Comparison of ENCODE assay signal across 1 cellular context in the genomic region with DNA sequence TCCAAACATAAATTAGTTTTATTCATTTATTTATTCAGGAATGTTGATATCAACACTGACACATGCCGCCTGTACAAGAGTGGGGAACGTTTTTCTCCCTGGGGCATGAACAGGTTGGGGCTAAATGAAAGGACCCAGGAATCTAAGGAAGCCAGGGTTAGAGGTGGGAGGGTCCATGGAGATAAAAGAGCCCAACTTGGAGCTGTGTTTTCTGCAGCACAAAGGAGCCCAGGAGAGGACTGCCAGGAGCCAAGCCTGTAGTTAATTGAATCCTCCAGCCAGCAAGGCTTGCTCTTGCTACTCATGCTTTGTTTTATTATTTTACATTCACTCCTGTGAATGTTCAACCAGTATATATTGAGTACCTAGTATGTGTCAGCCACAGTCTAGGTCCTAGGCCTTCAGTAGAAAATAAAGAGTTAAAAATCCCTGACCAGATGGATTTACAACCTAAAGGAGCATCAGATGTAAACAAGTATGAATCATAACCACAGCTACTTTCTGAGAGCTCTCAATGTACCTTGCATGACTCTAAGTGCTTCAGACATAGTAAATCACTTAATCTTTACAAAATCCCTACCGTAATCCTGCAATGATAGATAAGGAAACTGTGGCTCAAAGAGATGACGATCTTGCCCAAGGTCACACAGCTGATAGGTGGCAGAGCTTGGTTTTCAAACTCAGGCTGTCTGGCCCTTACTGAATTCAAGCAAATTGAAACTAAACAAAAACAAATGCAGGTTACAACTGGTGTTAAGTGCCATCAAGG.
TF ChIP-seq lines count a peak whose summit lies in the region.

No MANE protein-coding gene starts in this region.

TF ChIP-seq in SK-N-SH treated with all-trans-retinoic acid at 6 μM for 48 hours, 23 proteins besides CTCF, POLR2A, EP300 and RAD21 (continued from another document):
- TF ChIP-seq, protein P1, sequence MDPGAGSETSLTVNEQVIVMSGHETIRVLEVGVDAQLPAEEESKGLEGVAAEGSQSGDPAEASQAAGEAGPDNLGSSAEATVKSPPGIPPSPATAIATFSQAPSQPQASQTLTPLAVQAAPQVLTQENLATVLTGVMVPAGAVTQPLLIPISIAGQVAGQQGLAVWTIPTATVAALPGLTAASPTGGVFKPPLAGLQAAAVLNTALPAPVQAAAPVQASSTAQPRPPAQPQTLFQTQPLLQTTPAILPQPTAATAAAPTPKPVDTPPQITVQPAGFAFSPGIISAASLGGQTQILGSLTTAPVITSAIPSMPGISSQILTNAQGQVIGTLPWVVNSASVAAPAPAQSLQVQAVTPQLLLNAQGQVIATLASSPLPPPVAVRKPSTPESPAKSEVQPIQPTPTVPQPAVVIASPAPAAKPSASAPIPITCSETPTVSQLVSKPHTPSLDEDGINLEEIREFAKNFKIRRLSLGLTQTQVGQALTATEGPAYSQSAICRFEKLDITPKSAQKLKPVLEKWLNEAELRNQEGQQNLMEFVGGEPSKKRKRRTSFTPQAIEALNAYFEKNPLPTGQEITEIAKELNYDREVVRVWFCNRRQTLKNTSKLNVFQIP (CRISPR knock-in tag; IDR thresholded peaks at IDR 0.05; ENCODE audit: borderline replicate concordance, low read depth), result no peak
- TF ChIP-seq ISL1 (CRISPR knock-in tag; IDR thresholded peaks at IDR 0.05) (peak; percentile 20; the same call in 1 of the 2 replicates), GLIS3 (CRISPR knock-in tag; IDR thresholded peaks at IDR 0.05) (no peak), SNAI2 (CRISPR knock-in tag; IDR thresholded peaks at IDR 0.05) (no peak), BACH2 (CRISPR knock-in tag; IDR thresholded peaks at IDR 0.05; ENCODE audit: borderline replicate concordance) (no peak), ZC3H10 (CRISPR knock-in tag; IDR thresholded peaks at IDR 0.05) (no peak), RARB (CRISPR knock-in tag; IDR thresholded peaks at IDR 0.05) (no peak), TCF4 (CRISPR knock-in tag; IDR thresholded peaks at IDR 0.05; ENCODE audit: borderline replicate concordance) (peak; percentile 15; the same call in 1 of the 2 replicates), ZFP3 (CRISPR knock-in tag; IDR thresholded peaks at IDR 0.05) (no peak)
